Comparison of ENCODE assay signal across 21 cellular contexts in genomic region chr11:77726524-77726923, GRCh38.
DNase-seq lines count a peak whose midpoint lies in the region; ATAC-seq and TF ChIP-seq lines count a peak whose summit lies in the region.
"Had no signal": no experiment of that assay in that cellular context is flagged by ENCODE, and none has a peak within 500 bp of the region (broad histone marks: within the 10 kb centered on the region; RNA-seq: fewer than 3 reads in every experiment).

No MANE protein-coding gene starts in this region.

- no peak for TF ChIP-seq POLR2A in erythroblast (IDR thresholded peaks at IDR 0.05; ENCODE audit: low read length)

- ATAC-seq in GM18907 (IDR thresholded peaks at IDR 0.05; ENCODE audit: unreplicated experiment) (peak; percentile 44), HG03439 (IDR thresholded peaks at IDR 0.05; ENCODE audit: unreplicated experiment) (peak; percentile 51)
- ATAC-seq: activated CD8-positive, alpha-beta memory T cell treated with anti-CD3 and anti-CD28 coated beads, Interleukin-2, amount 10 ng/mL, durations not matched to agents 7 days and 5 days; esophagus mucosa; K562 had no signal

- DNase-seq in G401 (ENCODE audit: low spot score): peak; percentile 13
- DNase-seq in erythroblast (lab: John Stamatoyannopoulos, UW): peak; percentile 14 to 16
- no peak for DNase-seq in SW 1271 (lab: John Stamatoyannopoulos, UW)
- DNase-seq in NCI-H2029 (lab: John Stamatoyannopoulos, UW): no peak
- DNase-seq in superior temporal gyrus (ENCODE audit: extremely low spot score): no peak
- no peak for DNase-seq in iPS-NIHi7 (ENCODE audit: extremely low spot score)
- DNase-seq: activated CD4-positive, alpha-beta T cell treated with anti-CD3 and anti-CD28 coated beads, Interleukin-2, amount 10 ng/mL, durations not matched to agents 24 days and 14 days; activated CD8-positive, alpha-beta memory T cell treated with anti-CD3 and anti-CD28 coated beads, Interleukin-2, amount 10 ng/mL, durations not matched to agents 7 days and 5 days; activated effector memory CD4-positive, alpha-beta T cell treated with Interleukin-2 at 50 U/mL for 16 hours; activated naive CD8-positive, alpha-beta T cell treated with anti-CD3 and anti-CD28 coated beads, Interleukin-2, amount 10 ng/mL, durations not matched to agents 7 days and 5 days; DMS 273 treated with DMSO at 0.1 percent for 48 hours; effector CD4-positive, alpha-beta T cell; foreskin melanocyte; hypothalamus; NCI-H146; SIG-M5; T-helper 1 cell had no signal

- in situ Hi-C loops in G401 (cut with HindIII; ENCODE audit: low sequenced_read_pairs): no loop called here

Comparison
In these comparisons a context has a peak if more than half of its experiments do, and no peak if none do; other contexts are left out.
1. DNase-seq: peak in G401 (single experiment) and erythroblast (2 of 2); none in SW 1271 (0 of 2), NCI-H2029 (single experiment), superior temporal gyrus (single experiment) and iPS-NIHi7 (single experiment).